Comparison of ENCODE assay signal across 9 cellular contexts in the genomic region with DNA sequence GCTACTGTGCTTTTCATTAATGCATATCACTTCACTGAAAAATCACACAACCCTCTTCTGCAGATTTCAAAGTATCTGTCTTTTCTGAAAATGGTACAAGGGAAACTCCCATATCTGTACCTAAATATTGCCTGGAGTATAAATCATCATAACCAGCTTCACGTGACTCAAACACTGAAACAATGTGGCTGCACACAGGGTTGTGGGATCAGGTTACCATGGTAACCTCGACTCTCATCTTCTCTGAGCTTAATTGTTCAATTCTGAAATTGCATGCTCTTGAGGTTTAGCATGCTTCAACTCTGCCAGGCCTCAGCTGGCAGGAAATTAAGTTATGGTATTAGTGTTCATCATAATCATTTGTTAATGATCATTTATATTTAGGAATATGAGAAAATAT.
DNase-seq lines count a peak whose midpoint lies in the region; ATAC-seq, FAIRE-seq and TF ChIP-seq lines count a peak whose summit lies in the region.
"Had no signal": no experiment of that assay in that cellular context is flagged by ENCODE, and none has a peak within 500 bp of the region (broad histone marks: within the 10 kb centered on the region; RNA-seq: fewer than 3 reads in every experiment).

No MANE protein-coding gene starts in this region.

- no peaks in the 10 kb centered on the region for H3K9me3 ChIP-seq in right cardiac atrium (ENCODE audit: control insufficient read depth, low read length)

- intact Hi-C loops in right cardiac atrium (cut with DNase I) = no loop called here

- WGBS in right cardiac atrium = 45% methylated on average over 2 of the region's 2 CpGs

- no peak for FAIRE-seq in H54 (lab: Jason Lieb, UNC)
- FAIRE-seq: endometrium had no signal

- no peaks in the 10 kb centered on the region for H3K4me1 ChIP-seq in right cardiac atrium (ENCODE audit: control insufficient read depth, insufficient read depth, low read length)

- H3K4me3 ChIP-seq in right cardiac atrium (ENCODE audit: low read length) = no peak overlapping the region

- H3K27me3 ChIP-seq in right cardiac atrium (ENCODE audit: control insufficient read depth, insufficient read depth) = no peaks in the 10 kb centered on the region

- ATAC-seq in GM18858 (IDR thresholded peaks at IDR 0.05; ENCODE audit: unreplicated experiment) (peak; percentile 78), HG02840 (IDR thresholded peaks at IDR 0.05; ENCODE audit: low FRiP score, unreplicated experiment) (peak; percentile 69), right cardiac atrium (no peak)

- TF ChIP-seq POLR2A in H54 (IDR thresholded peaks at IDR 0.05; ENCODE audit: low read depth, low read length) = no peak

- H3K27ac ChIP-seq in right cardiac atrium (ENCODE audit: low read length) = no peak overlapping the region

- DNase-seq in RPMI7951 (ENCODE audit: low read depth) (peak; percentile 7), left kidney (ENCODE audit: low read depth, low spot score) (peak; percentile 35), HK-2 (ENCODE audit: unreplicated experiment) (no peak), right cardiac atrium (no peak), SHP77 treated with DMSO at 0.1 percent for 48 hours (lab: John Stamatoyannopoulos, UW) (no peak), H54 (ENCODE audit: insufficient read length, low spot score) (no peak)

Comparison
In these comparisons a context has a peak if more than half of its experiments do, and no peak if none do; other contexts are left out.
1. ATAC-seq: peak in GM18858 (single experiment) and HG02840 (single experiment); none in right cardiac atrium (0 of 2).
2. DNase-seq: peak in RPMI7951 (single experiment) and left kidney (single experiment); none in HK-2 (single experiment), right cardiac atrium (0 of 3), SHP77 treated with DMSO at 0.1 percent for 48 hours (single experiment) and H54 (single experiment).